ENCODE assay signal across 13 cellular contexts in the genomic region with DNA sequence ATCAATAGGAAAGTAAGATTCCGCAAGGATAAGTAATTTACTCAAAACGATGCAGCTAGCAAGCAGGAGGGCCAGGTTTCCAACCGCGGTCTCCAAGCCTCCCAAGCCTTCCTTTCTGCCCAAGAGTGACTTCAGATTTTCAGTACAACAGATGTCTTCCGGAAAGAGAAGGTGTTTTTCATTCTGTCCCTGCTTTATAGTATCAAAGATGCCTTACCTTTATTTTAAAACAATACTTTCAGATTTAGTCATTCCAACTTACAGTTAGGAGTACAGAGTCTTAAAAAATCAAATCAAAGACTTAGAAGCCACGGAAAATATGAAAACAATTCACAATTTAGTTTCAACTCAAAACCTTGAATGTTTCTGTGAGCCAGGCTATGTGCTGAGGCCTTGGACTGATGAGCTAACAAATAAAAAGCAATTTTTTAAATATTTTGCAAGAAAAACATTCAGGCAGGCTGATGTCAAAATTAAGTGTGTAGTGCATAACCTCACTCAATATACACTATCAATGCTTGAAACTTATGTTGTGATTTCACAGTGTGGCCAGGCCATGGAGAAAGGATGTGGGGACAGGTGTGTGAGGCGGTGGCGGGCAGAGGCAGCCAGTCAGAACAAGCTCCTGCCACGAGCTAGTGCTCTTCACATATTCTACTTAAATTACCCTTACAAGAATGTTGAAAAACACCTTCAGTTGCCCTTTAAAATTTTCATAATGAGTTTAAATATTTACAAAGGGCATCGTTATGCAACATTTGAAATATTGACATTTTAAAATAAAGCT. TPM values are rescaled to one million over a fixed set of nuclear protein-coding genes. Genes with fewer than 3 reads are reported as not detected.
DNase-seq lines count a peak whose midpoint lies in the region; ATAC-seq, FAIRE-seq and TF ChIP-seq lines count a peak whose summit lies in the region.
"Had no signal": no experiment of that assay in that cellular context is flagged by ENCODE, and none has a peak within 500 bp of the region (broad histone marks: within the 10 kb centered on the region; RNA-seq: fewer than 3 reads in every experiment).

No MANE protein-coding gene starts in this region.

- H3K36me3 ChIP-seq in OCI-LY1 (ENCODE audit: insufficient read depth, low read length) (peaks cover 16% of the 10 kb centered on the region; the same call in 1 of the 2 replicates), subcutaneous abdominal adipose tissue (ENCODE audit: control insufficient read depth in 5 of 5, insufficient read depth in 5 of 5, low read length in 5 of 5) (peaks cover 0 to 10% (median 4%) of the 10 kb centered on the region in 5 donors), H7 (replicated peaks; ENCODE audit: control insufficient read depth, insufficient read depth, low read length) (peaks cover 2% of the 10 kb centered on the region), MG63 (no peaks in the 10 kb centered on the region)
- H3K36me3 ChIP-seq: BE2C had no signal

- H3K36me3 Mint-ChIP-seq in activated naive CD4-positive, alpha-beta T cell treated with anti-CD3 and anti-CD28 coated beads, Interleukin-2, amount 50 U/mL, for 72 hours = peaks cover 0 to 7% of the 10 kb centered on the region in 2 donors

- H3K4me1 ChIP-seq in OCI-LY1 (ENCODE audit: insufficient read depth, low read length, severe bottlenecking) (peaks cover 26% of the 10 kb centered on the region), subcutaneous abdominal adipose tissue (ENCODE audit: control insufficient read depth in 5 of 5, insufficient read depth in 5 of 5, low read length in 5 of 5) (peaks cover 5 to 44% (median 26%) of the 10 kb centered on the region in 5 donors)
- H3K4me1 ChIP-seq: BE2C had no signal

- H3K4me3 ChIP-seq in OCI-LY1 (ENCODE audit: low read depth, low read length, poor library complexity, severe bottlenecking) (no peak overlapping the region), subcutaneous abdominal adipose tissue (ENCODE audit: low read depth in 1 of 5, low read length in 5 of 5) (no peak overlapping the region), H7 (ENCODE audit: insufficient read depth, low read depth, low read length) (no peak overlapping the region), MG63 (no peak overlapping the region)

- FAIRE-seq in frontal cortex (lab: Jason Lieb, UNC) = no peak
- FAIRE-seq: G401.6 had no signal

- DNase-seq in activated naive CD4-positive, alpha-beta T cell treated with anti-CD3 and anti-CD28 coated beads, Interleukin-2, amount 50 U/mL, for 72 hours (ENCODE audit: low spot score in 2 of 2) = peak in 1 of 2 donors; percentile 28
- DNase-seq in activated naive CD4-positive, alpha-beta T cell treated with anti-CD3 and anti-CD28 coated beads, Interleukin-2, amount 50 U/mL, for 16 hours = no peak
- DNase-seq in H7 (no peak), MG63 (no peak), frontal cortex (ENCODE audit: low spot score in 2 of 2) (no peak)
- DNase-seq: BE2C, NCI-H345, Right ventricle myocardium superior had no signal

- H3K9me3 ChIP-seq in OCI-LY1 (ENCODE audit: low read length) (no peaks in the 10 kb centered on the region), subcutaneous abdominal adipose tissue (ENCODE audit: control insufficient read depth in 5 of 5, low read length in 5 of 5) (no peaks in the 10 kb centered on the region), MG63 (no peaks in the 10 kb centered on the region)
- H3K9me3 ChIP-seq: BE2C had no signal

- H3K27me3 ChIP-seq in OCI-LY1 (ENCODE audit: insufficient read depth, low read length) (no peaks in the 10 kb centered on the region; the same call in 1 of the 2 replicates), subcutaneous abdominal adipose tissue (ENCODE audit: control insufficient read depth in 5 of 5, insufficient read depth in 4 of 5, low read length in 5 of 5) (no peaks in the 10 kb centered on the region), H7 (ENCODE audit: control insufficient read depth, insufficient read depth, low read length) (no peaks in the 10 kb centered on the region), MG63 (peaks cover 2% of the 10 kb centered on the region; the same call in 1 of the 2 replicates)
- H3K27me3 ChIP-seq: BE2C had no signal

- H3F3A ChIP-seq in OCI-LY1 (ENCODE audit: insufficient read depth, low read length) = no peaks in the 10 kb centered on the region

- H2AFZ ChIP-seq in OCI-LY1 (ENCODE audit: low read length) = no peak overlapping the region

- H3K27ac ChIP-seq in OCI-LY1 (ENCODE audit: low read depth, low read length, poor library complexity, severe bottlenecking) (peak overlapping the region; percentile 56), subcutaneous abdominal adipose tissue (ENCODE audit: low read depth, low read length) (peak overlapping the region; percentile 92)

- no peak overlapping the region for H3K4me2 ChIP-seq in OCI-LY1 (ENCODE audit: low read length)

- peak; percentile 74 to 90 for ATAC-seq in activated naive CD4-positive, alpha-beta T cell treated with anti-CD3 and anti-CD28 coated beads, Interleukin-2, amount 50 U/mL, for 72 hours
- ATAC-seq in HG02759 (IDR thresholded peaks at IDR 0.05; ENCODE audit: unreplicated experiment) = peak; percentile 72

- TF ChIP-seq CTCF in OCI-LY1 (IDR thresholded peaks at IDR 0.05; ENCODE audit: low read length) = no peak

- H4K20me1 ChIP-seq in OCI-LY1 (ENCODE audit: insufficient read depth, low read length) = no peaks in the 10 kb centered on the region

- no peaks in the 10 kb centered on the region for H3K9me3 Mint-ChIP-seq in activated naive CD4-positive, alpha-beta T cell treated with anti-CD3 and anti-CD28 coated beads, Interleukin-2, amount 50 U/mL, for 72 hours
- H3K9me3 Mint-ChIP-seq: natural killer cell treated with Interleukin-12 subunit alpha and Interleukin-12 subunit beta and Interleukin-15 and Interleukin-18, amount 100 ng/mL, for 72 hours had no signal

- H3K27ac Mint-ChIP-seq in activated naive CD4-positive, alpha-beta T cell treated with anti-CD3 and anti-CD28 coated beads, Interleukin-2, amount 50 U/mL, for 72 hours = peak overlapping the region in 1 of 2 donors; percentile 72
- H3K27ac Mint-ChIP-seq: natural killer cell treated with Interleukin-12 subunit alpha and Interleukin-12 subunit beta and Interleukin-15 and Interleukin-18, amount 100 ng/mL, for 72 hours had no signal

- H3K79me2 ChIP-seq in OCI-LY1 (ENCODE audit: insufficient read depth, low read length) = no peaks in the 10 kb centered on the region

- no peaks in the 10 kb centered on the region for H3K9me2 ChIP-seq in OCI-LY1 (ENCODE audit: low read depth, low read length)

- no peak overlapping the region for H3K9ac ChIP-seq in OCI-LY1 (ENCODE audit: low read length)
- no peak overlapping the region for H3K9ac ChIP-seq in subcutaneous abdominal adipose tissue (ENCODE audit: low read length in 5 of 5)

RNA-seq across cellular contexts. Expression of gene CYB5A, which starts 43.4 kb away (rescaled TPM):
- 10 to 100 TPM; 44.5 to 57.1 TPM for total RNA-seq in activated naive CD4-positive, alpha-beta T cell treated with anti-CD3 and anti-CD28 coated beads, Interleukin-2, amount 50 U/mL, for 72 hours
- 104 and 130 TPM in 2 replicates for total RNA-seq in H7 (2014; rRNA removed; shearing (Covaris generic))
- total RNA-seq in MG63 (2014; rRNA removed; shearing (Covaris generic); ENCODE audit: low replicate concordance) = not detected in 2 replicates
- 9.0 TPM for total RNA-seq in frontal cortex
